In the genomic region with DNA sequence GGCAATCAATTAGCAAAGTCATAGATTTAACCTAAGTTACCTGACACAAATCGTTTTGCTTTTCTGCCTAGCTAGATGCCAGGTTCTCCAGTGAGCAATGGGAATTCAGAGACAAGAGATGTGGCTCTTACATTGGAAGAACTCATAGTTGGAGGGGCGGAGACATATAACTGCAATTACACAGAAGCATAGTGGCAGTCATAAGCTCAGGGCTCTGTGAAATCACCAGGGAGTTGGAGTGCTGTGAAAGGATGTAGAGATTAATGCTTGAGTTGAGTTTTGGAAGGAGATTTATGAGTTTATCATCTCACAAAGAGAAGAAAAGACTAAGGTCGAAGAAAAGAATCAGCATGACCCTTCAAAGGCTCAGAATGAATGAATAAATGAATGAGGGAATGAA, we compare ENCODE assay signal across 26 cellular contexts.
"Had no signal": no experiment of that assay in that cellular context is flagged by ENCODE, and none has a peak within 500 bp of the region (broad histone marks: within the 10 kb centered on the region; RNA-seq: fewer than 3 reads in every experiment).

No MANE protein-coding gene starts in this region.

- H3K9me3 ChIP-seq: adrenal gland, body of pancreas, breast epithelium, Peyer's patch had no signal

- H3K36me3 ChIP-seq: adrenal gland, breast epithelium, Peyer's patch had no signal

- H3K4me1 ChIP-seq: adrenal gland, breast epithelium, Peyer's patch had no signal

- DNase-seq: activated CD4-positive, alpha-beta T cell treated with anti-CD3 and anti-CD28 coated beads, Interleukin-2, amount 10 ng/mL, durations not matched to agents 24 days and 14 days; activated CD4-positive, alpha-beta T cell treated with anti-CD3 and anti-CD28 coated beads, Interleukin-2, amount 50 U/mL, for 4 hours; activated CD8-positive, alpha-beta T cell treated with anti-CD3 and anti-CD28 coated beads for 36 hours; activated effector memory CD4-positive, alpha-beta T cell treated with anti-CD3 and anti-CD28 coated beads, Interleukin-2, amount 50 U/mL, for 16 hours; activated naive CD4-positive, alpha-beta T cell treated with Interleukin-2 at 50 U/mL for 16 hours; activated T-cell treated with anti-CD3 and anti-CD28 coated beads, Interleukin-2, amount 50 U/mL, for 1 hour; activated T-cell treated with anti-CD3 and anti-CD28 coated beads, Interleukin-2, amount 50 U/mL, for 72 hours; adrenal gland; body of pancreas; NCI-H1092 treated with DMSO at 0.1 percent for 48 hours; NCI-H146; NCI-H1930; NCI-H2081 treated with DMSO at 0.1 percent for 48 hours; NCI-H446 treated with DMSO at 0.1 percent for 48 hours; NCI-H526; NCI-H748 treated with DMSO at 0.1 percent for 48 hours; NK-92 treated with Interleukin-12 subunit alpha and Interleukin-12 subunit beta, amount 100 ng/mL, for 24 hours; PC-3; Peyer's patch; SIG-M5 had no signal

- FAIRE-seq: astrocyte, TTC549 had no signal

- H3K4me3 ChIP-seq: adrenal gland, body of pancreas, breast epithelium, coronary artery, K562, Peyer's patch had no signal

- H3K27me3 ChIP-seq: adrenal gland, body of pancreas, breast epithelium, Peyer's patch had no signal

- H3K27ac ChIP-seq: adrenal gland, body of pancreas, breast epithelium, coronary artery, Peyer's patch, RWPE1 had no signal
